Comparison of ENCODE assay signal across 1 cellular context in the genomic region with DNA sequence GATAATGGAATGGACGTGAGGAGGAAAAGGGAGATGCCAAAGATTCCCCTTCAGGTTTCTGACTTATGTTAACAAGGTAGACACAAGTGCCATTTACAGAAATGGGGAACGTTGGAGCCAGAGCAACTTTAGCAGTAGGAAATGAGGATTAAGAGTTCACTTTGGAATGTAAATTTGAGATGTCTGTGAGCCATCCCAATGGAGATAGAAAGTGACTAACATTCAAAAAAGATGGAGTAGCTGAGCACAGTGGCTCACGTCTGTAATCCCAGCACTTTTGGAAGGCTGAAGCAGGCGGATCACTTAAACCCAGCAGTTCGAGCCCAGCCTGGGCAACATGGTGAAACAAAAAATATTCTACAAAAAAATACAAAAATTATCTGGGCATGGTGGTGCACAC.
TF ChIP-seq lines count a peak whose summit lies in the region.

No MANE protein-coding gene starts in this region.

TF ChIP-seq in IMR-90, 13 proteins besides CTCF, POLR2A, EP300 and RAD21 (continued from another document):
- TF ChIP-seq ELK1 (IDR thresholded peaks at IDR 0.05; ENCODE audit: borderline replicate concordance, low read depth, low read length) (no peak), SMC3 (IDR thresholded peaks at IDR 0.05; ENCODE audit: low read depth, low read length) (no peak), CEBPB (IDR thresholded peaks at IDR 0.05; ENCODE audit: low read depth, low read length) (no peak)
